Comparison of ENCODE assay signal across 11 cellular contexts in the genomic region with DNA sequence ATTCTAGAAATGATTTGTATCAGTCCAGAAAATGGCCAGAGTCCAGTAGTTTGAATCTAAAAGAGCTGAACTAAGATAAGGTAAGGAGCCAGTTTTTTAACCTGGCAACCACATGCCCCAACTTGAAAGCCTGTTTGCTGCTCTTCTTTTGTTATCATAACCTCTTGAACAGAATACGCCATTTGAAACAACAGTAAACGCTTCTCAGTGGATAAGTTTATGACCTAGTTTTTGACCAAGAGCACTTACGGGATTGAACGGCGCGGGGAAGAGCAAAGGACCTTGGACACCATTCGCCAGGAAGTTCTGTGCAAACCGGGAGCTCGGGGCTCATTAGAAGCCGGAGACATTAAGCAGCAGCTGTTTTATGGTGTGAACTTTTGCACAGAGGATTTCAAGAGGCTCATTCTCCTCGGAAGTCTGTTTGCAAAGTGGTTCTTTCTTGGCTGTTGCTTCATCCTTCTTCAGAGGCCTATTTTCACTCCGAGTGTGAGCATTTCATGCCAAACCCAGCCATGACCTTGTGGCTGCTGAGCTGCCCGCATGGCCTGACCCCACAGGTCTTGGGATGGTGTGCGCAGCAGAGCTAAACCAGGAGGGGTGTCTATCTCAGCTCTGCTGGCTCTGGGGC.
DNase-seq lines count a peak whose midpoint lies in the region; ATAC-seq, FAIRE-seq and TF ChIP-seq lines count a peak whose summit lies in the region.
"Had no signal": no experiment of that assay in that cellular context is flagged by ENCODE, and none has a peak within 500 bp of the region (broad histone marks: within the 10 kb centered on the region; RNA-seq: fewer than 3 reads in every experiment).

No MANE protein-coding gene starts in this region.

- H3K27ac Mint-ChIP-seq in MCF 10A (ENCODE audit: low read depth, unreplicated experiment): no peak overlapping the region
- no peak overlapping the region for H3K27ac Mint-ChIP-seq in activated naive CD8-positive, alpha-beta T cell treated with anti-CD3 and anti-CD28 coated beads, Interleukin-2, amount 50 U/mL, for 24 hours

- H4K20me1 ChIP-seq in H1 (replicated peaks in 1 of 2; ENCODE audit: control insufficient read depth in 1 of 2, insufficient read depth in 2 of 2, low read length in 2 of 2): no peaks in the 10 kb centered on the region

- peaks cover 4% of the 10 kb centered on the region for H3K79me1 ChIP-seq in H1 (ENCODE audit: low read depth, low read length)

- H4K91ac ChIP-seq in H1 (replicated peaks; ENCODE audit: insufficient read length, low read length): no peak overlapping the region

- POLR2A ChIA-PET in MCF 10A (lab: Yijun Ruan, JAX): interaction anchor here (0.7 to 0.9 kb wide), 2 partner anchors 9 to 1695 kb away, joined by 3 to 4 read pairs; no protein-coding TSS in a partner anchor
- POLR2A ChIA-PET in H1 (lab: Charles Lee; ENCODE audit: partially characterized antibody): interaction anchor here (1.1 kb wide), 1 partner anchor 35 kb away, joined by 3 read pairs; no protein-coding TSS in a partner anchor

- no peak overlapping the region for H2AFZ ChIP-seq in H1 (ENCODE audit: low read length)

- DNase-seq in breast epithelium (ENCODE audit: low spot score in 2 of 2) (no peak), MCF 10A (ENCODE audit: unreplicated experiment) (no peak), H1 (ENCODE audit: low read depth in 1 of 2, low spot score in 2 of 2) (no peak), amniotic stem cell (lab: John Stamatoyannopoulos, UW) (no peak)
- no peak for DNase-seq in activated naive CD8-positive, alpha-beta T cell treated with anti-CD3 and anti-CD28 coated beads, Interleukin-2, amount 50 U/mL, for 24 hours
- DNase-seq: NCI-H1694 treated with DMSO at 0.1 percent for 48 hours had no signal

- no peak overlapping the region for H3K4me3 Mint-ChIP-seq in MCF 10A (ENCODE audit: unreplicated experiment)
- H3K4me3 Mint-ChIP-seq in activated naive CD8-positive, alpha-beta T cell treated with anti-CD3 and anti-CD28 coated beads, Interleukin-2, amount 50 U/mL, for 24 hours: no peak overlapping the region
- H3K4me3 Mint-ChIP-seq: central memory CD8-positive, alpha-beta T cell had no signal

- no peak overlapping the region for H3K18ac ChIP-seq in H1 (ENCODE audit: extremely low read depth, low read length)

- TF ChIP-seq RAD21 in H1 (IDR thresholded peaks at IDR 0.05 in 1 of 2, conservative IDR thresholded peaks at IDR 0.05 in 1 of 2; ENCODE audit: low read depth in 2 of 2, low read length in 2 of 2): no peak

- no peak overlapping the region for H2AK5ac ChIP-seq in H1 (ENCODE audit: low read depth, low read length)

- H3K27me3 Mint-ChIP-seq in MCF 10A (ENCODE audit: insufficient read depth, unreplicated experiment): no peaks in the 10 kb centered on the region
- H3K27me3 Mint-ChIP-seq in activated naive CD8-positive, alpha-beta T cell treated with anti-CD3 and anti-CD28 coated beads, Interleukin-2, amount 50 U/mL, for 24 hours: no peaks in the 10 kb centered on the region
- H3K27me3 Mint-ChIP-seq: central memory CD8-positive, alpha-beta T cell had no signal

- no peak overlapping the region for H3K56ac ChIP-seq in H1 (replicated peaks; ENCODE audit: insufficient read length, low read depth, low read length)

- peaks cover 0 to 57% of the 10 kb centered on the region in 2 experiments; a peak in 2 of 4 replicates for H3K79me2 ChIP-seq in H1 (ENCODE audit: control insufficient read depth in 1 of 2, insufficient read depth in 2 of 2, low read length in 2 of 2)

- no peak overlapping the region for H2BK5ac ChIP-seq in H1 (ENCODE audit: low read depth, low read length)

- H3K23ac ChIP-seq in H1 (ENCODE audit: insufficient read length): no peak overlapping the region

- 94% methylated on average over 14 of the region's 14 CpGs; no CpG with 5 or more reads in 1 of the 2 experiments for WGBS in H1 (ENCODE audit: extremely low coverage in 1 of 2, insufficient coverage in 1 of 2, insufficient read length in 1 of 2, insufficient replicate concordance in 2 of 2, low coverage in 1 of 2, low lambda C conversion rate in 2 of 2, missing lambda C conversion rate in 1 of 2), 2 experiments

- H3K27me3 ChIP-seq in breast epithelium (no peaks in the 10 kb centered on the region), H1 (replicated peaks in 1 of 4; ENCODE audit: control insufficient read depth in 3 of 4, extremely low read depth in 1 of 4, insufficient read depth in 3 of 4, low read length in 3 of 4) (no peaks in the 10 kb centered on the region), muscle layer of duodenum (ENCODE audit: low read depth, low read length) (no peaks in the 10 kb centered on the region)

- TF ChIP-seq CTCF in breast epithelium (IDR thresholded peaks at IDR 0.05): no peak
- no peak for TF ChIP-seq CTCF in MCF 10A (IDR thresholded peaks at IDR 0.05; ENCODE audit: unreplicated experiment)
- no peak for TF ChIP-seq CTCF in H1 (IDR thresholded peaks at IDR 0.05; ENCODE audit: control extremely low read depth in 1 of 3, insufficient read depth in 1 of 3, low read depth in 1 of 3, low read length in 3 of 3)

- H3K4me1 Mint-ChIP-seq in MCF 10A (ENCODE audit: insufficient read depth, unreplicated experiment): no peaks in the 10 kb centered on the region
- no peaks in the 10 kb centered on the region for H3K4me1 Mint-ChIP-seq in activated naive CD8-positive, alpha-beta T cell treated with anti-CD3 and anti-CD28 coated beads, Interleukin-2, amount 50 U/mL, for 24 hours
- H3K4me1 Mint-ChIP-seq: central memory CD8-positive, alpha-beta T cell had no signal

- H3K4ac ChIP-seq in H1 (replicated peaks; ENCODE audit: insufficient read length, low read depth, low read length): no peak overlapping the region

- intact Hi-C loops in breast epithelium (cut with DNase I; ENCODE audit: low total_unique reads): no loop called here
- intact Hi-C loops in MCF 10A (cut with micrococcal nuclease): no loop called here

- TF ChIP-seq POLR2A in breast epithelium (IDR thresholded peaks at IDR 0.05) (no peak), H1 (IDR thresholded peaks at IDR 0.05; ENCODE audit: control extremely low read depth in 1 of 2, low read depth in 2 of 2, low read length in 2 of 2) (no peak)

- no peak overlapping the region for H3K14ac ChIP-seq in H1 (ENCODE audit: insufficient read length)

- H3K9me3 ChIP-seq in breast epithelium: no peaks in the 10 kb centered on the region
- no peaks in the 10 kb centered on the region for H3K9me3 ChIP-seq in H1 (ENCODE audit: insufficient read depth in 2 of 2, low read depth in 1 of 2, low read length in 1 of 2)
- no peaks in the 10 kb centered on the region for H3K9me3 ChIP-seq in muscle layer of duodenum (ENCODE audit: control insufficient read depth in 1 of 2, low read length in 2 of 2)

- H3K27ac ChIP-seq in breast epithelium (peak overlapping the region; percentile 40 to 81), H1 (ENCODE audit: low read depth, low read length) (no peak overlapping the region), muscle layer of duodenum (ENCODE audit: low read length) (peak overlapping the region; percentile 7)

- no peak overlapping the region for H2BK120ac ChIP-seq in H1 (replicated peaks; ENCODE audit: low read depth, low read length)

- no peak overlapping the region for H3K9ac ChIP-seq in H1 (replicated peaks in 1 of 4; ENCODE audit: extremely low read depth in 1 of 4, low read depth in 3 of 4, low read length in 3 of 4)

- H4K8ac ChIP-seq in H1 (ENCODE audit: extremely low read depth, insufficient read depth, low read length): peak overlapping the region; percentile 26; the same call in 1 of the 2 replicates

- CTCF ChIA-PET in MCF 10A (lab: Yijun Ruan, JAX) (interaction anchor here (0.6 kb wide), 1 partner anchor 159 kb away, joined by 3 read pairs; no protein-coding TSS in a partner anchor), H1 (lab: Charles Lee; ENCODE audit: partially characterized antibody) (no interaction called here)

- H3K36me3 ChIP-seq in breast epithelium (no peaks in the 10 kb centered on the region), H1 (ENCODE audit: control insufficient read depth in 2 of 4, insufficient read depth in 4 of 4, low read length in 3 of 4) (peaks cover 0 to 11% (median 3%) of the 10 kb centered on the region in 4 experiments; a peak in 3 of 8 replicates), muscle layer of duodenum (ENCODE audit: control insufficient read depth in 1 of 2, insufficient read depth in 2 of 2, low read length in 2 of 2) (no peaks in the 10 kb centered on the region)

- H3K4me3 ChIP-seq in breast epithelium (peak overlapping the region in 1 of 3 donors; percentile 30), H1 (ENCODE audit: extremely low read depth in 1 of 4, insufficient read depth in 2 of 4, low read depth in 3 of 4, low read length in 4 of 4) (no peak overlapping the region), muscle layer of duodenum (ENCODE audit: low read depth in 1 of 2, low read length in 2 of 2) (no peak overlapping the region)

- H2BK12ac ChIP-seq in H1 (ENCODE audit: low read depth, low read length): no peak overlapping the region

- FAIRE-seq in H1 (lab: Jason Lieb, UNC): no peak
- FAIRE-seq: GM12892 had no signal

- no peak for ATAC-seq in activated naive CD8-positive, alpha-beta T cell treated with anti-CD3 and anti-CD28 coated beads, Interleukin-2, amount 50 U/mL, for 24 hours
- no peak for ATAC-seq in GM19397 (IDR thresholded peaks at IDR 0.05; ENCODE audit: unreplicated experiment)
- ATAC-seq in GM19035 (IDR thresholded peaks at IDR 0.05; ENCODE audit: unreplicated experiment): no peak

- TF ChIP-seq EP300 in H1 (IDR thresholded peaks at IDR 0.05; ENCODE audit: borderline replicate concordance in 1 of 2, low read depth in 2 of 2, low read length in 2 of 2): no peak

- H2BK20ac ChIP-seq in H1 (ENCODE audit: low read length): no peak overlapping the region

- H4K5ac ChIP-seq in H1 (ENCODE audit: insufficient read length, low read depth, low read length): no peak overlapping the region

- no peak overlapping the region for H3K4me2 ChIP-seq in H1 (ENCODE audit: insufficient read depth in 1 of 2, low read depth in 2 of 2, low read length in 2 of 2)

- H3K23me2 ChIP-seq in H1 (ENCODE audit: low read depth, low read length): no peaks in the 10 kb centered on the region

- H2BK15ac ChIP-seq in H1 (ENCODE audit: low read length): no peak overlapping the region

- no peaks in the 10 kb centered on the region for H3K9me3 Mint-ChIP-seq in MCF 10A (ENCODE audit: unreplicated experiment)
- H3K9me3 Mint-ChIP-seq in activated naive CD8-positive, alpha-beta T cell treated with anti-CD3 and anti-CD28 coated beads, Interleukin-2, amount 50 U/mL, for 24 hours: no peaks in the 10 kb centered on the region
- H3K9me3 Mint-ChIP-seq: central memory CD8-positive, alpha-beta T cell had no signal

- no TSS peak for BruUV-seq in MCF 10A (replicated peaks; lab: Mats Ljungman, UMichigan)

- H3K4me1 ChIP-seq in breast epithelium: no peaks in the 10 kb centered on the region
- H3K4me1 ChIP-seq in H1 (replicated peaks in 1 of 4; ENCODE audit: control insufficient read depth in 3 of 4, insufficient read depth in 4 of 4, low read length in 3 of 4): peaks cover 1 to 12% (median 4%) of the 10 kb centered on the region in 4 experiments; a peak in 3 of 7 replicates
- H3K4me1 ChIP-seq in muscle layer of duodenum (ENCODE audit: control insufficient read depth in 1 of 2, insufficient read depth in 2 of 2, low read length in 2 of 2): peaks cover 0 to 19% of the 10 kb centered on the region in 2 donors

- no peaks in the 10 kb centered on the region for H3K36me3 Mint-ChIP-seq in MCF 10A (ENCODE audit: insufficient read depth, unreplicated experiment)
- H3K36me3 Mint-ChIP-seq in activated naive CD8-positive, alpha-beta T cell treated with anti-CD3 and anti-CD28 coated beads, Interleukin-2, amount 50 U/mL, for 24 hours (ENCODE audit: low read depth): no peaks in the 10 kb centered on the region
